19 cellular contexts compared by ENCODE assay signal in genomic region chr6:1164600-1164999, GRCh38.
A peak's percentile ranks its signal among the peaks of the same experiment; 100 is the strongest.
DNase-seq lines count a peak whose midpoint lies in the region; TF ChIP-seq lines count a peak whose summit lies in the region.
"Had no signal": no experiment of that assay in that cellular context is flagged by ENCODE, and none has a peak within 500 bp of the region (broad histone marks: within the 10 kb centered on the region; RNA-seq: fewer than 3 reads in every experiment).

No MANE protein-coding gene starts in this region.

- intact Hi-C loops in left ventricle myocardium inferior (cut with micrococcal nuclease) (no loop called here), ascending aorta (cut with DNase I) (no loop called here)

- H3K9me3 ChIP-seq in left ventricle myocardium inferior (replicated peaks) (no peaks in the 10 kb centered on the region), ascending aorta (no peaks in the 10 kb centered on the region)
- H3K9me3 ChIP-seq: spleen, transverse colon had no signal

- no peaks in the 10 kb centered on the region for H3K36me3 ChIP-seq in kidney epithelial cell (ENCODE audit: control insufficient read depth, insufficient read depth, low read length)
- H3K36me3 ChIP-seq in left ventricle myocardium inferior: no peaks in the 10 kb centered on the region
- no peaks in the 10 kb centered on the region for H3K36me3 ChIP-seq in ascending aorta
- H3K36me3 ChIP-seq: spleen, transverse colon had no signal

- H3K4me3 ChIP-seq in kidney epithelial cell (ENCODE audit: low read depth, low read length) (no peak overlapping the region), left ventricle myocardium inferior (no peak overlapping the region), ascending aorta (no peak overlapping the region)
- H3K4me3 ChIP-seq: GM12878, spleen, transverse colon had no signal

- peak; percentile 13 for DNase-seq in EL
- DNase-seq in caudate nucleus (lab: John Stamatoyannopoulos, UW): peak in 12 of 61 donors; percentile 2 to 39 (median 10)
- peak; percentile 41 for DNase-seq in kidney epithelial cell (ENCODE audit: low read depth)
- peak; percentile 73 for DNase-seq in superior temporal gyrus (ENCODE audit: extremely low spot score)
- DNase-seq in left ventricle myocardium inferior: no peak
- no peak for DNase-seq in ureter (ENCODE audit: low spot score)
- no peak for DNase-seq in ascending aorta (ENCODE audit: low spot score in 2 of 2)
- DNase-seq: activated CD4-positive, alpha-beta T cell treated with anti-CD3 and anti-CD28 coated beads for 4 hours; activated CD8-positive, alpha-beta memory T cell treated with anti-CD3 and anti-CD28 coated beads for 24 hours; activated effector memory CD4-positive, alpha-beta T cell treated with anti-CD3 and anti-CD28 coated beads, Interleukin-2, amount 50 U/mL, for 16 hours; activated naive CD8-positive, alpha-beta T cell treated with anti-CD3 and anti-CD28 coated beads, Interleukin-2, amount 10 ng/mL, durations not matched to agents 7 days and 5 days; glutamatergic neuron; NCI-H1436 treated with DMSO at 0.1 percent for 48 hours; NCI-H2107; NCI-H446 treated with DMSO at 0.1 percent for 48 hours; retina; spleen; transverse colon had no signal

- H3K27me3 ChIP-seq in kidney epithelial cell (ENCODE audit: control insufficient read depth, insufficient read depth, low read length) (no peaks in the 10 kb centered on the region), left ventricle myocardium inferior (ENCODE audit: low read depth) (peaks cover 63% of the 10 kb centered on the region), ascending aorta (no peaks in the 10 kb centered on the region)
- H3K27me3 ChIP-seq: transverse colon had no signal

- H3K4me1 ChIP-seq in left ventricle myocardium inferior (no peaks in the 10 kb centered on the region), ascending aorta (no peaks in the 10 kb centered on the region)
- H3K4me1 ChIP-seq: spleen, transverse colon had no signal

- no peak for TF ChIP-seq CTCF in kidney epithelial cell (IDR thresholded peaks at IDR 0.05; ENCODE audit: insufficient read depth, low read length, poor library complexity, severe bottlenecking)
- no peak for TF ChIP-seq CTCF in left ventricle myocardium inferior (IDR thresholded peaks at IDR 0.05; ENCODE audit: borderline replicate concordance)
- no peak for TF ChIP-seq CTCF in ascending aorta (IDR thresholded peaks at IDR 0.05)

- peak overlapping the region; percentile 46 for H3K27ac ChIP-seq in caudate nucleus (ENCODE audit: low read depth, low read length)
- H3K27ac ChIP-seq in left ventricle myocardium inferior (replicated peaks): no peak overlapping the region
- H3K27ac ChIP-seq in ascending aorta: no peak overlapping the region
- H3K27ac ChIP-seq: spleen, transverse colon had no signal

Comparison
In these comparisons a context has a peak if more than half of its experiments do, and no peak if none do; other contexts are left out.
1. DNase-seq: peak in EL (single experiment), kidney epithelial cell (single experiment) and superior temporal gyrus (single experiment); none in left ventricle myocardium inferior (single experiment), ureter (single experiment) and ascending aorta (0 of 2).